ENCODE assay signal across 13 cellular contexts in the genomic region with DNA sequence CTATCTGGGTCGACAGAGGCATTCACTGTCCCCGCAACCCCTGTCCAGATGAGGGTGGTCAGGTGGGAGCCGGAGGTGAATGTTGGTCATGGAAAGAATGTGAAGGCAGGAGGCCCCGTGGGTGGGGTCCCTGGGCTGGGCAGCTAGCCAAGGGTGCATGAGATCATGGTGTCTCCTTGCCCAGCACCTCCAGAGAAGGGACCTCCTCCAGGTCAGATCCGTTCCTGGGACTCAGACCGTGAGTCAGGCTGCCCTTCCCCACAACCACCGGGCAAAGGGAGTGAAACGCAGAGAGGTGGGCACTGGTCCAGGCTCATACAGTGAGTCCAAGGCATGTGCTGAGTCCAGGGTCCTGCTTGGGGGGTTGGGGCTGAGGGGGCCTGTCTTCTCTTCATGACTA. TPM values are rescaled to one million over a fixed set of nuclear protein-coding genes. Genes with fewer than 3 reads are reported as not detected.
A peak's percentile ranks its signal among the peaks of the same experiment; 100 is the strongest.
DNase-seq lines count a peak whose midpoint lies in the region; ATAC-seq and TF ChIP-seq lines count a peak whose summit lies in the region.
"Had no signal": no experiment of that assay in that cellular context is flagged by ENCODE, and none has a peak within 500 bp of the region (broad histone marks: within the 10 kb centered on the region; RNA-seq: fewer than 3 reads in every experiment).

No MANE protein-coding gene starts in this region.

- no peak for TF ChIP-seq CTCF in fibroblast of pulmonary artery (IDR thresholded peaks at IDR 0.05; ENCODE audit: low read length, missing control alignments)

- no peaks in the 10 kb centered on the region for H3K36me3 ChIP-seq in SJCRH30

- DNase-seq in ELR (ENCODE audit: low read depth) (peak; percentile 85), SJCRH30 (peak; percentile 58 to 74), fibroblast of pulmonary artery (ENCODE audit: low read depth) (peak; percentile 84), sciatic nerve (ENCODE audit: low spot score) (peak; percentile 74), mucosa of gallbladder (ENCODE audit: low spot score) (no peak), ureter (ENCODE audit: low spot score) (no peak), NCI-H2029 (lab: John Stamatoyannopoulos, UW) (no peak)
- DNase-seq: activated naive CD4-positive, alpha-beta T cell treated with anti-CD3 and anti-CD28 coated beads, Interleukin-2, amount 10 ng/mL, durations not matched to agents 7 days and 5 days; NCI-H187; stimulated activated CD4-positive, alpha-beta T cell treated with anti-CD3 and anti-CD28 coated beads, Interleukin-2, amount 100 ng/mL, for 48 hours had no signal

- intact Hi-C loops in sciatic nerve (cut with DNase I): no loop called here

- ATAC-seq in sciatic nerve (peak; percentile 7), GM18907 (IDR thresholded peaks at IDR 0.05; ENCODE audit: unreplicated experiment) (no peak)

- peaks cover 68% of the 10 kb centered on the region for H3K4me1 ChIP-seq in SJCRH30

- H3K27ac ChIP-seq in SJCRH30: peak overlapping the region; percentile 71; the same call in 1 of the 2 replicates

- H3K4me3 ChIP-seq in SJCRH30: peak overlapping the region; percentile 60
- no peak overlapping the region for H3K4me3 ChIP-seq in fibroblast of pulmonary artery (replicated peaks; ENCODE audit: low read depth, low read length)

- H3K9me3 ChIP-seq in SJCRH30 (replicated peaks): no peaks in the 10 kb centered on the region

- no peaks in the 10 kb centered on the region for H3K27me3 ChIP-seq in SJCRH30

RNA-seq across cellular contexts. Expression of a gene that starts 3.5 kb away (rescaled TPM):
- total RNA-seq in SJCRH30 (2014; rRNA removed; shearing (Covaris generic)): 55.5 and 69.0 TPM in 2 replicates
- 25.0 TPM for total RNA-seq in sciatic nerve
- 1.6 TPM for total RNA-seq in mucosa of gallbladder
- not detected for total RNA-seq in ureter
- total RNA-seq: mononuclear cell, OCI-LY7 had no signal

RNA-seq across cellular contexts. Expression of a gene that starts 22.8 kb away (rescaled TPM):
- 3.1 and 3.5 TPM in 2 replicates for total RNA-seq in SJCRH30 (2014; rRNA removed; shearing (Covaris generic))
- total RNA-seq in sciatic nerve: 0.27 TPM
- total RNA-seq in mucosa of gallbladder: not detected
- not detected for total RNA-seq in ureter
- total RNA-seq: mononuclear cell had no signal

RNA-seq across cellular contexts. Expression of a gene that starts 28.4 kb away (rescaled TPM):
- total RNA-seq in SJCRH30 (2014; rRNA removed; shearing (Covaris generic)): 2.5 and 2.9 TPM in 2 replicates
- total RNA-seq in sciatic nerve: 49.5 TPM
- total RNA-seq in mucosa of gallbladder: 2.8 TPM
- total RNA-seq in ureter: 4.7 TPM
- total RNA-seq: mononuclear cell had no signal

RNA-seq across cellular contexts. Expression of a gene that starts 28.5 kb away (rescaled TPM):
- total RNA-seq in SJCRH30 (2014; rRNA removed; shearing (Covaris generic)): 0.05 TPM in 1 of 2 replicates, not detected in the other
- total RNA-seq in sciatic nerve: 7.1 TPM
- 0.29 TPM for total RNA-seq in mucosa of gallbladder
- 0.86 TPM for total RNA-seq in ureter
- total RNA-seq: mononuclear cell, OCI-LY7 had no signal

Comparison
In these comparisons a context has a peak if more than half of its experiments do, and no peak if none do; other contexts are left out.
1. DNase-seq: peak in ELR (single experiment), SJCRH30 (2 of 2), fibroblast of pulmonary artery (single experiment) and sciatic nerve (single experiment); none in mucosa of gallbladder (single experiment), ureter (single experiment) and NCI-H2029 (single experiment).
2. RNA of a gene that starts 3.5 kb away (total RNA-seq): 55.5 to 69.0 TPM in SJCRH30 and 25.0 TPM in sciatic nerve (single experiment); 1.6 TPM in mucosa of gallbladder (single experiment) and not detected in ureter (single experiment); every median in the first group is over 10 times any median in the second.